16 cellular contexts compared by ENCODE assay signal in genomic region chr18:9249254-9249653, GRCh38.
DNase-seq lines count a peak whose midpoint lies in the region; ATAC-seq and TF ChIP-seq lines count a peak whose summit lies in the region.
"Had no signal": no experiment of that assay in that cellular context is flagged by ENCODE, and none has a peak within 500 bp of the region (broad histone marks: within the 10 kb centered on the region; RNA-seq: fewer than 3 reads in every experiment).

No MANE protein-coding gene starts in this region.

- POLR2A ChIA-PET in AG04450 (lab: Yijun Ruan, JAX) = no interaction called here

- peak overlapping the region; percentile 8 for H3K27ac Mint-ChIP-seq in activated T-helper 17 cell treated with anti-CD3 and anti-CD28 coated beads, Interleukin-2, amount 50 U/mL, for 72 hours
- H3K27ac Mint-ChIP-seq: CD4-positive, CD25-positive, alpha-beta regulatory T cell had no signal

- peak; percentile 2 for DNase-seq in AG04450 (ENCODE audit: low read depth, low spot score)
- peak; percentile 6 for DNase-seq in HCEC 1CT
- peak; percentile 21 for DNase-seq in iris pigment epithelial cell (ENCODE audit: low read depth)
- no peak for DNase-seq in DMS79 (lab: John Stamatoyannopoulos, UW)
- no peak for DNase-seq in dermis blood vessel endothelial cell
- DNase-seq: BE2C; C1 segment of cervical spinal cord; CD4-positive, CD25-positive, alpha-beta regulatory T cell; CD8-positive, alpha-beta memory T cell; COR-L47; DMS 273 treated with DMSO at 0.1 percent for 48 hours; GDM1; H9 had no signal

- no peak for TF ChIP-seq CTCF in AG04450 (IDR thresholded peaks at IDR 0.05; ENCODE audit: low read depth, low read length)

- peaks cover 85% of the 10 kb centered on the region for H3K36me3 Mint-ChIP-seq in activated T-helper 17 cell treated with anti-CD3 and anti-CD28 coated beads, Interleukin-2, amount 50 U/mL, for 72 hours (ENCODE audit: low read depth)

- no peak overlapping the region for H3K27ac ChIP-seq in AG04450 (ENCODE audit: low read depth, low read length)

- H3K27me3 Mint-ChIP-seq in activated T-helper 17 cell treated with anti-CD3 and anti-CD28 coated beads, Interleukin-2, amount 50 U/mL, for 72 hours = no peaks in the 10 kb centered on the region
- H3K27me3 Mint-ChIP-seq: CD4-positive, CD25-positive, alpha-beta regulatory T cell; CD8-positive, alpha-beta memory T cell had no signal

- no peaks in the 10 kb centered on the region for H3K9me3 ChIP-seq in AG04450 (ENCODE audit: control insufficient read depth, insufficient read depth, low read length)
- H3K9me3 ChIP-seq: BE2C had no signal

- ATAC-seq in activated T-helper 17 cell treated with anti-CD3 and anti-CD28 coated beads, Interleukin-2, amount 50 U/mL, for 72 hours (replicated peaks) = no peak
- ATAC-seq in HG03175 (IDR thresholded peaks at IDR 0.05; ENCODE audit: unreplicated experiment) = no peak
- no peak for ATAC-seq in GM19328 (IDR thresholded peaks at IDR 0.05; ENCODE audit: unreplicated experiment)

- CTCF ChIA-PET in AG04450 (lab: Charles Lee) = no interaction called here

- H3K4me3 ChIP-seq in AG04450 (ENCODE audit: low read depth, low read length) = no peak overlapping the region

- peaks cover 2% of the 10 kb centered on the region for H3K9me3 Mint-ChIP-seq in activated T-helper 17 cell treated with anti-CD3 and anti-CD28 coated beads, Interleukin-2, amount 50 U/mL, for 72 hours
- H3K9me3 Mint-ChIP-seq: CD8-positive, alpha-beta memory T cell; H9 had no signal

- no peaks in the 10 kb centered on the region for H3K27me3 ChIP-seq in AG04450 (ENCODE audit: control insufficient read depth, insufficient read depth, low read length)
- H3K27me3 ChIP-seq: BE2C had no signal

- H3K4me1 Mint-ChIP-seq in activated T-helper 17 cell treated with anti-CD3 and anti-CD28 coated beads, Interleukin-2, amount 50 U/mL, for 72 hours = peaks cover 10% of the 10 kb centered on the region

- H3K4me3 Mint-ChIP-seq in activated T-helper 17 cell treated with anti-CD3 and anti-CD28 coated beads, Interleukin-2, amount 50 U/mL, for 72 hours = no peak overlapping the region
- H3K4me3 Mint-ChIP-seq: CD4-positive, CD25-positive, alpha-beta regulatory T cell; CD8-positive, alpha-beta memory T cell; H9 had no signal

Comparison
In these comparisons a context has a peak if more than half of its experiments do, and no peak if none do; other contexts are left out.
1. DNase-seq: peak in AG04450 (single experiment), HCEC 1CT (single experiment) and iris pigment epithelial cell (single experiment); none in DMS79 (single experiment) and dermis blood vessel endothelial cell (single experiment).